Comparison of ENCODE assay signal across 15 cellular contexts in genomic region chr20:33697129-33697528, GRCh38. TPM values are rescaled to one million over a fixed set of nuclear protein-coding genes. Genes with fewer than 3 reads are reported as not detected.
DNase-seq lines count a peak whose midpoint lies in the region; ATAC-seq and TF ChIP-seq lines count a peak whose summit lies in the region.
"Had no signal": no experiment of that assay in that cellular context is flagged by ENCODE, and none has a peak within 500 bp of the region (broad histone marks: within the 10 kb centered on the region; RNA-seq: fewer than 3 reads in every experiment).

No MANE protein-coding gene starts in this region.

- H3K27me3 ChIP-seq in SK-N-SH (ENCODE audit: insufficient read depth), result no peaks in the 10 kb centered on the region
- H3K27me3 ChIP-seq in osteoblast (ENCODE audit: insufficient read depth, low read length), result no peaks in the 10 kb centered on the region
- H3K27me3 ChIP-seq: pancreas had no signal

- no peak overlapping the region for H3K27ac Mint-ChIP-seq in Calu3 (ENCODE audit: unreplicated experiment)
- no peak overlapping the region for H3K27ac Mint-ChIP-seq in activated CD4-positive, alpha-beta T cell treated with anti-CD3 and anti-CD28 coated beads, Interleukin-2, amount 10 ng/mL, durations not matched to agents 7 days and 5 days
- H3K27ac Mint-ChIP-seq: endodermal cell had no signal

- peaks cover 4 to 24% of the 10 kb centered on the region in 2 experiments; a peak in 3 of 4 replicates for H3K4me1 ChIP-seq in SK-N-SH (ENCODE audit: control insufficient read depth in 1 of 2, insufficient read depth in 2 of 2, low read depth in 1 of 2, low read length in 1 of 2)
- H3K4me1 ChIP-seq in osteoblast (ENCODE audit: insufficient read depth, low read length), result no peaks in the 10 kb centered on the region
- H3K4me1 ChIP-seq: pancreas had no signal

- peak; percentile 81 for DNase-seq in EH (ENCODE audit: low read depth)
- DNase-seq in SK-N-SH, result peak; percentile 42
- DNase-seq in fibroblast of peridontal ligament (ENCODE audit: extremely low read depth), result peak; percentile 78
- peak; percentile 95 for DNase-seq in osteoblast (ENCODE audit: insufficient read length, low spot score, missing footprints)
- DNase-seq in Calu3, result no peak
- DNase-seq in NK-92 (lab: John Stamatoyannopoulos, UW; ENCODE audit: unreplicated experiment), result no peak
- no peak for DNase-seq in activated CD4-positive, alpha-beta T cell treated with anti-CD3 and anti-CD28 coated beads, Interleukin-2, amount 10 ng/mL, durations not matched to agents 7 days and 5 days
- DNase-seq: activated effector memory CD4-positive, alpha-beta T cell treated with anti-CD3 and anti-CD28 coated beads, Interleukin-2, amount 50 U/mL, for 16 hours; endodermal cell; NCI-H2081 treated with DMSO at 0.1 percent for 48 hours; pancreas; RPMI8226 had no signal

- POLR2A ChIA-PET in SK-N-SH (lab: Yijun Ruan, JAX), result interaction anchor here (1.0 to 1.2 kb wide), 4 partner anchors 10 to 35 kb away, joined by 3 to 7 read pairs (median 4); partner anchors contain the start of genes ACTL10, PXMP4 and ZNF341
- POLR2A ChIA-PET in activated CD4-positive, alpha-beta T cell treated with anti-CD3 and anti-CD28 coated beads, Interleukin-2, amount 10 ng/mL, durations not matched to agents 7 days and 5 days (lab: Charles Lee), result no interaction called here

- no peak for ATAC-seq in HG02840 (IDR thresholded peaks at IDR 0.05; ENCODE audit: low FRiP score, unreplicated experiment)
- ATAC-seq: activated CD4-positive, CD25-positive, alpha-beta regulatory T cell treated with anti-CD3 and anti-CD28 coated beads, Interleukin-2, amount 50 U/mL, for 24 hours had no signal

- 39% methylated on average over 8 of the region's 8 CpGs for WGBS in SK-N-SH (ENCODE audit: low lambda C conversion rate)

- CTCF ChIA-PET in SK-N-SH (lab: Yijun Ruan, JAX) (interaction anchor here (0.7 to 1.6 kb wide), 5 partner anchors 9 to 29 kb away, joined by 3 to 15 read pairs (median 4); partner anchors contain the start of genes E2F1 and PXMP4), Calu3 (lab: Charles Lee) (interaction anchor here (0.6 to 1.3 kb wide), 4 partner anchors 9 to 93 kb away, joined by 3 read pairs; no protein-coding TSS in a partner anchor)
- CTCF ChIA-PET in activated CD4-positive, alpha-beta T cell treated with anti-CD3 and anti-CD28 coated beads, Interleukin-2, amount 10 ng/mL, durations not matched to agents 7 days and 5 days (lab: Charles Lee), result no interaction called here

- TF ChIP-seq CTCF in SK-N-SH (IDR thresholded peaks at IDR 0.05) (no peak), osteoblast (IDR thresholded peaks at IDR 0.05; ENCODE audit: extremely low read depth, low read depth, low read length) (no peak), Calu3 (IDR thresholded peaks at IDR 0.05; ENCODE audit: unreplicated experiment) (no peak)

- H4K20me1 ChIP-seq in SK-N-SH (ENCODE audit: insufficient read depth) (no peaks in the 10 kb centered on the region), osteoblast (ENCODE audit: insufficient read depth, low read length) (no peaks in the 10 kb centered on the region)

- peaks cover 11% of the 10 kb centered on the region for H3F3A ChIP-seq in SK-N-SH (replicated peaks; ENCODE audit: insufficient read depth)

- H3K36me3 ChIP-seq in SK-N-SH (replicated peaks in 1 of 2; ENCODE audit: control insufficient read depth in 1 of 2, insufficient read depth in 2 of 2, low read length in 1 of 2), result no peaks in the 10 kb centered on the region
- no peaks in the 10 kb centered on the region for H3K36me3 ChIP-seq in osteoblast (ENCODE audit: insufficient read depth, low read length)
- H3K36me3 ChIP-seq: pancreas had no signal

- peak overlapping the region; percentile 73; the same call in 1 of the 2 replicates for H2AFZ ChIP-seq in SK-N-SH (ENCODE audit: low read depth)
- H2AFZ ChIP-seq in osteoblast (ENCODE audit: low read length), result no peak overlapping the region

- no peaks in the 10 kb centered on the region for H3K4me1 Mint-ChIP-seq in Calu3 (ENCODE audit: low read depth, unreplicated experiment)
- H3K4me1 Mint-ChIP-seq in activated CD4-positive, alpha-beta T cell treated with anti-CD3 and anti-CD28 coated beads, Interleukin-2, amount 10 ng/mL, durations not matched to agents 7 days and 5 days, result peaks cover 1% of the 10 kb centered on the region

- no TSS peak for BruUV-seq in Calu3 (replicated peaks; lab: Mats Ljungman, UMichigan)

- H3K9me3 ChIP-seq in SK-N-SH (no peaks in the 10 kb centered on the region), osteoblast (ENCODE audit: low read depth, low read length) (no peaks in the 10 kb centered on the region)
- H3K9me3 ChIP-seq: pancreas had no signal

- H3K79me2 ChIP-seq in SK-N-SH (ENCODE audit: insufficient read depth) (no peaks in the 10 kb centered on the region), osteoblast (ENCODE audit: insufficient read depth, low read length) (no peaks in the 10 kb centered on the region)

- H3K9me2 ChIP-seq in SK-N-SH, result no peaks in the 10 kb centered on the region

- peak overlapping the region; percentile 72 to 94; a peak in 3 of 4 replicates for H3K27ac ChIP-seq in SK-N-SH (ENCODE audit: low read depth in 2 of 2, low read length in 1 of 2)
- H3K27ac ChIP-seq in osteoblast (ENCODE audit: low read depth, low read length), result no peak overlapping the region
- H3K27ac ChIP-seq: C4-2B, pancreas had no signal

- H3K27me3 Mint-ChIP-seq in Calu3 (ENCODE audit: unreplicated experiment), result no peaks in the 10 kb centered on the region
- no peaks in the 10 kb centered on the region for H3K27me3 Mint-ChIP-seq in activated CD4-positive, alpha-beta T cell treated with anti-CD3 and anti-CD28 coated beads, Interleukin-2, amount 10 ng/mL, durations not matched to agents 7 days and 5 days

- no peak for TF ChIP-seq EP300 in SK-N-SH (IDR thresholded peaks at IDR 0.05; ENCODE audit: borderline replicate concordance in 1 of 2, low read depth in 1 of 2, low read length in 1 of 2)

- H3K4me2 ChIP-seq in SK-N-SH (peak overlapping the region; percentile 7; the same call in 1 of the 2 replicates), osteoblast (ENCODE audit: insufficient read depth, low read length) (no peak overlapping the region)

- H3K36me3 Mint-ChIP-seq in Calu3 (ENCODE audit: insufficient read depth, unreplicated experiment), result peaks cover 9% of the 10 kb centered on the region
- peaks cover 9% of the 10 kb centered on the region for H3K36me3 Mint-ChIP-seq in activated CD4-positive, alpha-beta T cell treated with anti-CD3 and anti-CD28 coated beads, Interleukin-2, amount 10 ng/mL, durations not matched to agents 7 days and 5 days (ENCODE audit: low read depth)

- no peak for TF ChIP-seq RAD21 in SK-N-SH (IDR thresholded peaks at IDR 0.05; ENCODE audit: low read length)

- peaks cover 2% of the 10 kb centered on the region for H3K9me3 Mint-ChIP-seq in Calu3 (ENCODE audit: low read depth, unreplicated experiment)
- H3K9me3 Mint-ChIP-seq in activated CD4-positive, alpha-beta T cell treated with anti-CD3 and anti-CD28 coated beads, Interleukin-2, amount 10 ng/mL, durations not matched to agents 7 days and 5 days, result peaks cover 3% of the 10 kb centered on the region

- intact Hi-C loops in Calu3 (cut with micrococcal nuclease; ENCODE audit: unreplicated experiment), result no loop called here

- H3K4me3 Mint-ChIP-seq in Calu3 (ENCODE audit: low read depth, unreplicated experiment), result no peak overlapping the region
- no peak overlapping the region for H3K4me3 Mint-ChIP-seq in activated CD4-positive, alpha-beta T cell treated with anti-CD3 and anti-CD28 coated beads, Interleukin-2, amount 10 ng/mL, durations not matched to agents 7 days and 5 days
- H3K4me3 Mint-ChIP-seq: endodermal cell had no signal

- H3K4me3 ChIP-seq in SK-N-SH (ENCODE audit: low read depth in 2 of 2, low read length in 1 of 2), result no peak overlapping the region
- H3K4me3 ChIP-seq in osteoblast (ENCODE audit: insufficient read depth, low read length), result no peak overlapping the region
- H3K4me3 ChIP-seq: pancreas had no signal

- H3K9ac ChIP-seq in SK-N-SH, result no peak overlapping the region

TF ChIP-seq in SK-N-SH, 30 proteins besides CTCF, POLR2A, EP300 and RAD21 (continues in another document):
- TF ChIP-seq FOSL2 (IDR thresholded peaks at IDR 0.05; ENCODE audit: borderline replicate concordance, low read depth) (peak; percentile 64; the same call in 1 of the 2 replicates), FOXJ3 (CRISPR knock-in tag; IDR thresholded peaks at IDR 0.05) (no peak)

RNA-seq across cellular contexts. Expression of gene E2F1, which starts 10.9 kb away (rescaled TPM):
- polyA plus RNA-seq in SK-N-SH (2012; rRNA removed), result 12.4 and 15.0 TPM in 2 replicates
- 7.9 and 11.4 TPM in 2 replicates for polyA plus RNA-seq in SK-N-SH (2012; cell fraction: cytosol; rRNA removed)
- polyA plus RNA-seq in SK-N-SH (2012; cell fraction: nucleus; rRNA removed), result 32.7 and 45.1 TPM in 2 replicates
- 1.4 and 2.4 TPM in 2 replicates for total RNA-seq in osteoblast
- 56.9 and 62.3 TPM in 2 replicates for total RNA-seq in Calu3 (2022)
- total RNA-seq in activated CD4-positive, alpha-beta T cell treated with anti-CD3 and anti-CD28 coated beads, Interleukin-2, amount 10 ng/mL, durations not matched to agents 7 days and 5 days, result 10 to 100 TPM; 64.9 to 69.8 TPM

RNA-seq across cellular contexts. Expression of gene NECAB3, which starts 22.9 kb away (rescaled TPM):
- polyA plus RNA-seq in SK-N-SH (2012; rRNA removed), result 20.1 and 25.1 TPM in 2 replicates
- polyA plus RNA-seq in SK-N-SH (2012; cell fraction: cytosol; rRNA removed), result 5.8 and 10.6 TPM in 2 replicates
- 112 and 142 TPM in 2 replicates for polyA plus RNA-seq in SK-N-SH (2012; cell fraction: nucleus; rRNA removed)
- total RNA-seq in osteoblast (14.7 and 27.1 TPM in 2 replicates), Calu3 (2022) (65.5 and 80.8 TPM in 2 replicates)
- total RNA-seq in activated CD4-positive, alpha-beta T cell treated with anti-CD3 and anti-CD28 coated beads, Interleukin-2, amount 10 ng/mL, durations not matched to agents 7 days and 5 days, result 10 to 100 TPM; 48.2 to 54.3 TPM

RNA-seq across cellular contexts. Expression of gene PXMP4, which starts 23.0 kb away (rescaled TPM):
- 5.6 and 5.7 TPM in 2 replicates for polyA plus RNA-seq in SK-N-SH (2012; rRNA removed)
- polyA plus RNA-seq in SK-N-SH (2012; cell fraction: cytosol; rRNA removed), result 2.0 and 3.4 TPM in 2 replicates
- 2.9 and 4.0 TPM in 2 replicates for polyA plus RNA-seq in SK-N-SH (2012; cell fraction: nucleus; rRNA removed)
- total RNA-seq in osteoblast (5.1 and 6.5 TPM in 2 replicates), Calu3 (2022) (18.7 and 20.3 TPM in 2 replicates)
- total RNA-seq in activated CD4-positive, alpha-beta T cell treated with anti-CD3 and anti-CD28 coated beads, Interleukin-2, amount 10 ng/mL, durations not matched to agents 7 days and 5 days, result 10 to 100 TPM; 19.1 to 21.8 TPM

RNA-seq across cellular contexts. Expression of gene ACTL10, which starts 30.4 kb away (rescaled TPM):
- polyA plus RNA-seq in SK-N-SH (2012; rRNA removed), result 0.19 and 0.25 TPM in 2 replicates
- polyA plus RNA-seq in SK-N-SH (2012; cell fraction: cytosol; rRNA removed), result 0.09 and 0.20 TPM in 2 replicates
- polyA plus RNA-seq in SK-N-SH (2012; cell fraction: nucleus; rRNA removed), result 0.32 and 0.33 TPM in 2 replicates
- 1.8 and 2.2 TPM in 2 replicates for total RNA-seq in osteoblast
- 5.4 and 7.3 TPM in 2 replicates for total RNA-seq in Calu3 (2022)
- 1 to 10 TPM; 2.4 to 4.1 TPM for total RNA-seq in activated CD4-positive, alpha-beta T cell treated with anti-CD3 and anti-CD28 coated beads, Interleukin-2, amount 10 ng/mL, durations not matched to agents 7 days and 5 days

RNA-seq across cellular contexts. Expression of gene ZNF341, which starts 34.7 kb away (rescaled TPM):
- polyA plus RNA-seq in SK-N-SH (2012; rRNA removed), result 2.8 and 3.2 TPM in 2 replicates
- 1.0 and 1.4 TPM in 2 replicates for polyA plus RNA-seq in SK-N-SH (2012; cell fraction: cytosol; rRNA removed)
- 10.4 and 10.9 TPM in 2 replicates for polyA plus RNA-seq in SK-N-SH (2012; cell fraction: nucleus; rRNA removed)
- total RNA-seq in osteoblast (1.1 and 1.2 TPM in 2 replicates), Calu3 (2022) (10.2 and 12.9 TPM in 2 replicates)
- total RNA-seq in activated CD4-positive, alpha-beta T cell treated with anti-CD3 and anti-CD28 coated beads, Interleukin-2, amount 10 ng/mL, durations not matched to agents 7 days and 5 days, result 1 to 10 TPM; 5.5 to 5.8 TPM

Comparison
In these comparisons a context has a peak if more than half of its experiments do, and no peak if none do; other contexts are left out.
1. DNase-seq: peak in EH (single experiment), SK-N-SH (single experiment), fibroblast of peridontal ligament (single experiment) and osteoblast (single experiment); none in Calu3 (single experiment), NK-92 (single experiment) and activated CD4-positive, alpha-beta T cell treated with anti-CD3 and anti-CD28 coated beads, Interleukin-2, amount 10 ng/mL, durations not matched to agents 7 days and 5 days (single experiment).
2. RNA of gene E2F1, which starts 10.9 kb away (total RNA-seq): 64.9 to 69.8 TPM in activated CD4-positive, alpha-beta T cell treated with anti-CD3 and anti-CD28 coated beads, Interleukin-2, amount 10 ng/mL, durations not matched to agents 7 days and 5 days and 56.9 to 62.3 TPM in Calu3; 1.4 to 2.4 TPM in osteoblast; every median in the first group is over 10 times any median in the second.